ENCODE assay signal across 14 cellular contexts in the genomic region with DNA sequence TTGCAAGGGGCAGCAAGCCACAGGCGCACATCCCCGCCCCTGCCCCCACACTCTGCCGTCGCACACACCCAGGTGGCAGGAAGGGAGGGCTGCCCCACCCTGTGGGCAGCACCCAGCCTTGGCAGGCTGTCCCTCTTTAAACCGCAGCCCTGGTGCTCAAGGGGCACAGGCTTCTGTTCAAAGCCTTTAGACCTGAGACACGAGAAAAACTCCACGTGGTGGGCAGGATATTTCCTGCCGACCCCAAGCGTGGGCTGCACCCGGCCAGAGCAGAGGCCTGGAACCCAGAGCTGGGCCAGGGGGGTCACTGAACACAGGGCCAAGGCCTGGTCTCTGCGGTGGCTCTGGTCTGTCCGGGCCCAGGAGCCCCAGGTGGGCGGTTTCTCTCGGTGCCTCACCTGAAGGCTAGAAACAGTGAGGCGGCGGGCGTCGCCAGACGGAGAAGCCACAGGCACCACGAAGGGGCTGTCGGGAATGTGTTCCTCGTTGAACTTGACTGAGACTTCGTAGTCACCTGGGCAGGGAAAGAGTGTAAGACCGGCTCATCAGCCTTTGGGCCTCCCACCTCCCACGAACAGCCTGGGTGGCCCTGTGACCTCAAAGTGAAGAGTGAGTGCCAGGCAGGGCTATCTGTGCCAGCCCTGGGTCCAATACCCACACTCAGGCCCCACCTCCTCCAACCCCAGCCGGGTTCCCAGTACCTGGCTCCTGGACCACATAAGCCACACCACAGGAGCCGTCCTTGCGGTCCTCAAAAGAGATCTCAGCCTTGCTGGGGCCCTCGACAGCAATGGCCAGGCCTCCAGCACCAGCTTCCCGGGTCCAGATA. TPM values are rescaled to one million over a fixed set of nuclear protein-coding genes. Genes with fewer than 3 reads are reported as not detected.
A peak's percentile ranks its signal among the peaks of the same experiment; 100 is the strongest.
DNase-seq lines count a peak whose midpoint lies in the region; ATAC-seq, FAIRE-seq and TF ChIP-seq lines count a peak whose summit lies in the region.
"Had no signal": no experiment of that assay in that cellular context is flagged by ENCODE, and none has a peak within 500 bp of the region (broad histone marks: within the 10 kb centered on the region; RNA-seq: fewer than 3 reads in every experiment).

No MANE protein-coding gene starts in this region.

- H3K4me3 Mint-ChIP-seq in CD8-positive, alpha-beta memory T cell = peak overlapping the region; percentile 45 to 87 (median 75)
- no peak overlapping the region for H3K4me3 Mint-ChIP-seq in MCF 10A (ENCODE audit: unreplicated experiment)
- H3K4me3 Mint-ChIP-seq: nephron progenitor cell, WTC11 had no signal

- in situ Hi-C loops in K562 (cut with MboI) = no loop called here

- H3K27me3 Mint-ChIP-seq in CD8-positive, alpha-beta memory T cell = peaks cover 0 to 2% of the 10 kb centered on the region in 2 donors
- H3K27me3 Mint-ChIP-seq in MCF 10A (ENCODE audit: insufficient read depth, unreplicated experiment) = no peaks in the 10 kb centered on the region

- peaks cover 0 to 79% (median 0%) of the 10 kb centered on the region in 3 donors for H3K36me3 Mint-ChIP-seq in CD8-positive, alpha-beta memory T cell
- peaks cover 66% of the 10 kb centered on the region for H3K36me3 Mint-ChIP-seq in MCF 10A (ENCODE audit: insufficient read depth, unreplicated experiment)

- H3K79me2 ChIP-seq in K562 (ENCODE audit: control insufficient read depth, insufficient read depth, low read length) = no peaks in the 10 kb centered on the region

- no peaks in the 10 kb centered on the region for H3K9me3 ChIP-seq in CD8-positive, alpha-beta memory T cell (ENCODE audit: low read length)
- H3K9me3 ChIP-seq in K562 (replicated peaks; ENCODE audit: control insufficient read depth, insufficient read depth, low read depth, low read length) = no peaks in the 10 kb centered on the region
- no peaks in the 10 kb centered on the region for H3K9me3 ChIP-seq in mucosa of rectum (ENCODE audit: control insufficient read depth in 2 of 2, low read length in 2 of 2)

- no peak overlapping the region for H2AFZ ChIP-seq in K562 (ENCODE audit: low read depth, low read length)

- CTCF ChIA-PET in CD8-positive, alpha-beta memory T cell (lab: Charles Lee) = interaction anchor here (1.9 to 2.1 kb wide), 2 partner anchors 17 to 23 kb away, joined by 5 to 8 read pairs; partner anchors contain the start of gene FLNA
- CTCF ChIA-PET in RWPE1 (lab: Yijun Ruan, JAX) (no interaction called here), K562 (lab: Yijun Ruan, JAX; ENCODE audit: low intra/inter-chr PET ratio) (no interaction called here), MCF 10A (lab: Yijun Ruan, JAX) (no interaction called here)

- intact Hi-C loops in K562 (cut with micrococcal nuclease) = no loop called here
- intact Hi-C loops in MCF 10A (cut with micrococcal nuclease) = no loop called here

- POLR2A ChIA-PET in CD8-positive, alpha-beta memory T cell (lab: Charles Lee) = interaction anchor here (1.3 kb wide), 2 partner anchors 16 to 18 kb away, joined by 3 to 5 read pairs; no protein-coding TSS in a partner anchor
- POLR2A ChIA-PET in RWPE1 (lab: Yijun Ruan, JAX; ENCODE audit: low non-redundant PET) = no interaction called here
- POLR2A ChIA-PET in K562 (lab: Yijun Ruan, JAX) = no interaction called here
- POLR2A ChIA-PET in MCF 10A (lab: Yijun Ruan, JAX) = interaction anchor here (0.6 kb wide), 1 partner anchor 176 kb away, joined by 4 read pairs; no protein-coding TSS in a partner anchor

- no peak for TF ChIP-seq CTCF in RWPE1 (conservative IDR thresholded peaks at IDR 0.05; ENCODE audit: low read depth)
- no peak for TF ChIP-seq CTCF in K562 (IDR thresholded peaks at IDR 0.05 in 2 of 3, conservative IDR thresholded peaks at IDR 0.05 in 1 of 3; ENCODE audit: insufficient read depth in 2 of 3, low read depth in 1 of 3, low read length in 3 of 3)
- no peak for TF ChIP-seq CTCF in MCF 10A (IDR thresholded peaks at IDR 0.05; ENCODE audit: unreplicated experiment)

- ATAC-seq in K562 (no peak), HG02610 (IDR thresholded peaks at IDR 0.05; ENCODE audit: unreplicated experiment) (no peak)
- ATAC-seq: WTC11 had no signal

- peaks cover 75% of the 10 kb centered on the region for H3K4me1 ChIP-seq in CD8-positive, alpha-beta memory T cell (ENCODE audit: insufficient read depth, low read length)
- H3K4me1 ChIP-seq in K562 (replicated peaks in 1 of 2; ENCODE audit: control insufficient read depth in 2 of 2, insufficient read depth in 2 of 2, low read length in 2 of 2) (peaks cover 3 to 50% of the 10 kb centered on the region in 2 experiments; a peak in 3 of 5 replicates), mucosa of rectum (ENCODE audit: control insufficient read depth in 2 of 2, insufficient read depth in 2 of 2, low read length in 2 of 2) (peaks cover 9 to 13% of the 10 kb centered on the region in 2 donors)

- H3K9ac ChIP-seq in K562 (ENCODE audit: insufficient read depth in 1 of 2, low read depth in 2 of 2, low read length in 2 of 2) = no peak overlapping the region; a peak in 1 of 4 replicates
- peak overlapping the region in 1 of 2 donors; percentile 25 for H3K9ac ChIP-seq in mucosa of rectum (ENCODE audit: low read depth in 1 of 2, low read length in 2 of 2)

- peaks cover 38% of the 10 kb centered on the region for H3K36me3 ChIP-seq in CD8-positive, alpha-beta memory T cell (ENCODE audit: insufficient read depth, low read length)
- H3K36me3 ChIP-seq in K562 (ENCODE audit: control insufficient read depth, insufficient read depth, low read length) (peaks cover 83% of the 10 kb centered on the region; the same call in 2 of the 3 replicates), mucosa of rectum (ENCODE audit: control insufficient read depth in 2 of 2, insufficient read depth in 2 of 2, low read length in 2 of 2) (peaks cover 0 to 18% of the 10 kb centered on the region in 2 donors)

- no peak for TF ChIP-seq POLR2A in K562 (conservative IDR thresholded peaks at IDR 0.05)

- BruUV-seq in K562 (replicated peaks; lab: Mats Ljungman, UMichigan) (no TSS peak), MCF 10A (replicated peaks; lab: Mats Ljungman, UMichigan) (no TSS peak)

- no peak for TF ChIP-seq RAD21 in K562 (CRISPR knock-in tag; conservative IDR thresholded peaks at IDR 0.05 in 1 of 2, IDR thresholded peaks at IDR 0.05 in 1 of 2)

- H3K27ac ChIP-seq in CD8-positive, alpha-beta memory T cell (ENCODE audit: low read depth, low read length) = peak overlapping the region; percentile 47
- H3K27ac ChIP-seq in RWPE1 = peak overlapping the region; percentile 97
- H3K27ac ChIP-seq in K562 (ENCODE audit: extremely low read depth, low read depth, low read length) = no peak overlapping the region
- H3K27ac ChIP-seq in mucosa of rectum (ENCODE audit: low read depth in 2 of 2, low read length in 2 of 2) = peak overlapping the region; percentile 46 to 52

- no peaks in the 10 kb centered on the region for H3K9me1 ChIP-seq in K562 (ENCODE audit: control insufficient read depth, insufficient read depth, low read length)

- H3K27me3 ChIP-seq in CD8-positive, alpha-beta memory T cell (ENCODE audit: insufficient read depth, low read length, poor library complexity, severe bottlenecking) = no peaks in the 10 kb centered on the region
- H3K27me3 ChIP-seq in K562 (ENCODE audit: control insufficient read depth in 2 of 2, insufficient read depth in 2 of 2, low read length in 2 of 2) (no peaks in the 10 kb centered on the region), mucosa of rectum (ENCODE audit: control insufficient read depth in 2 of 2, insufficient read depth in 2 of 2, low read length in 2 of 2) (no peaks in the 10 kb centered on the region)

- H3K4me3 ChIP-seq in CD8-positive, alpha-beta memory T cell (ENCODE audit: low read length) = no peak overlapping the region
- H3K4me3 ChIP-seq in K562 (no peak overlapping the region), mucosa of rectum (ENCODE audit: low read length in 2 of 2) (no peak overlapping the region)

- TF ChIP-seq EP300 in K562 (IDR thresholded peaks at IDR 0.05; ENCODE audit: low read length) = no peak

- peaks cover 65 to 81% (median 67%) of the 10 kb centered on the region in 3 donors for H3K4me1 Mint-ChIP-seq in CD8-positive, alpha-beta memory T cell
- no peaks in the 10 kb centered on the region for H3K4me1 Mint-ChIP-seq in MCF 10A (ENCODE audit: insufficient read depth, unreplicated experiment)

- 92% methylated on average over 9 of the region's 30 CpGs for WGBS in K562 (ENCODE audit: insufficient coverage, low coverage, missing lambda C conversion rate)

- peaks cover 13% of the 10 kb centered on the region for H4K20me1 ChIP-seq in K562 (replicated peaks; ENCODE audit: control insufficient read depth, insufficient read depth, low read length)

- peak overlapping the region; percentile 82 to 100 (median 96) for H3K27ac Mint-ChIP-seq in CD8-positive, alpha-beta memory T cell
- no peak overlapping the region for H3K27ac Mint-ChIP-seq in MCF 10A (ENCODE audit: low read depth, unreplicated experiment)
- H3K27ac Mint-ChIP-seq: nephron progenitor cell, WTC11 had no signal

- FAIRE-seq in K562 (lab: Jason Lieb, UNC) = no peak
- FAIRE-seq: D721Med had no signal

- peak in 4 of 5 donors; percentile 47 to 81 (median 72) for DNase-seq in CD8-positive, alpha-beta memory T cell
- DNase-seq in RWPE1 (ENCODE audit: low spot score) (no peak), K562 (ENCODE audit: extremely low read depth in 1 of 4, low spot score in 3 of 4) (no peak), MCF 10A (ENCODE audit: unreplicated experiment) (no peak), NOMO-1 (lab: John Stamatoyannopoulos, UW; ENCODE audit: unreplicated experiment in 2 of 2) (no peak)
- no peak for DNase-seq in stimulated activated CD4-positive, alpha-beta T cell treated with anti-CD3 and anti-CD28 coated beads, Interleukin-4, amount 100 ng/mL, for 4 hours
- DNase-seq: nephron progenitor cell had no signal

- H3K9me3 Mint-ChIP-seq in CD8-positive, alpha-beta memory T cell = peaks cover 0 to 2% (median 0%) of the 10 kb centered on the region in 5 donors
- no peaks in the 10 kb centered on the region for H3K9me3 Mint-ChIP-seq in MCF 10A (ENCODE audit: unreplicated experiment)
- H3K9me3 Mint-ChIP-seq: WTC11 had no signal

- H3K4me2 ChIP-seq in K562 (ENCODE audit: insufficient read depth, low read length) = no peak overlapping the region

RNA-seq across cellular contexts. Expression of gene FLNA, which starts 23.0 kb away (rescaled TPM):
- 1,000 to 10,000 TPM; 1,299 to 1,356 TPM for total RNA-seq in CD8-positive, alpha-beta memory T cell
- 799 TPM for polyA plus RNA-seq in CD8-positive, alpha-beta memory T cell
- total RNA-seq in K562 (2011; cell fraction: chromatin; rRNA removed; ENCODE audit: low replicate concordance) = 432 and 1,364 TPM in 2 replicates
- total RNA-seq in K562 (2011; cell fraction: nucleolus; rRNA removed) = 816 and 818 TPM in 2 replicates
- total RNA-seq in K562 (2011; cell fraction: nucleoplasm; rRNA removed) = 362 and 459 TPM in 2 replicates
- total RNA-seq in K562 (2014; rRNA removed) (554 and 803 TPM in 2 replicates), K562 (2014; rRNA removed; fragmentation: Illumina TruSeq; extraction: Trizol) (72.2 and 110 TPM in 2 replicates), K562 (2015; rRNA removed; fragmentation: Illumina TruSeq; extraction: Trizol) (135 and 162 TPM in 2 replicates), K562 (2021) (672 and 735 TPM in 2 replicates), MCF 10A (2022) (1,218 and 1,231 TPM in 2 replicates)
- polyA plus RNA-seq in K562 (2011; rRNA removed) (86.6 and 165 TPM in 2 replicates), K562 (2014; fragmentation: Illumina TruSeq; extraction: Trizol) (329 and 438 TPM in 2 replicates), K562 (2014; fragmentation: Nextera tagmentation; extraction: Ambion mirVana) (1 to 10 TPM; 6.2 to 6.8 TPM), K562 (2014; rRNA removed) (226 and 245 TPM in 2 replicates)
- polyA plus RNA-seq in K562 (2011; cell fraction: cytosol; rRNA removed) = 122 and 183 TPM in 2 replicates
- 624 and 751 TPM in 2 replicates for polyA plus RNA-seq in K562 (2011; cell fraction: nucleus; rRNA removed)
- 392 and 593 TPM in 2 replicates for polyA plus RNA-seq in K562 (2012)
- 249 and 291 TPM in 2 replicates for polyA minus RNA-seq in K562 (2011; rRNA and poly(A)+ RNA removed)
- 522 and 767 TPM in 2 replicates for polyA minus RNA-seq in K562 (2011; cell fraction: cytosol; rRNA and poly(A)+ RNA removed)
- polyA minus RNA-seq in K562 (2011; cell fraction: nucleus; rRNA and poly(A)+ RNA removed) = 248 and 324 TPM in 2 replicates

RNA-seq across cellular contexts. Expression of gene EMD, which starts 27.7 kb away (rescaled TPM):
- 100 to 1,000 TPM; 107 to 119 TPM for total RNA-seq in CD8-positive, alpha-beta memory T cell
- 37.2 TPM for polyA plus RNA-seq in CD8-positive, alpha-beta memory T cell
- 41.8 and 93.2 TPM in 2 replicates for total RNA-seq in K562 (2011; cell fraction: chromatin; rRNA removed; ENCODE audit: low replicate concordance)
- 88.9 and 97.4 TPM in 2 replicates for total RNA-seq in K562 (2011; cell fraction: nucleolus; rRNA removed)
- total RNA-seq in K562 (2011; cell fraction: nucleoplasm; rRNA removed) = 70.5 and 73.6 TPM in 2 replicates
- total RNA-seq in K562 (2014; rRNA removed) (32.9 and 36.2 TPM in 2 replicates), K562 (2014; rRNA removed; fragmentation: Illumina TruSeq; extraction: Trizol) (37.5 and 38.3 TPM in 2 replicates), K562 (2015; rRNA removed; fragmentation: Illumina TruSeq; extraction: Trizol) (61.9 and 67.8 TPM in 2 replicates), K562 (2021) (124 and 135 TPM in 2 replicates), MCF 10A (2022) (94.5 and 107 TPM in 2 replicates)
- polyA plus RNA-seq in K562 (2011; rRNA removed) (77.4 and 81.2 TPM in 2 replicates), K562 (2014; fragmentation: Illumina TruSeq; extraction: Trizol) (177 and 206 TPM in 2 replicates), K562 (2014; fragmentation: Nextera tagmentation; extraction: Ambion mirVana) (1 to 10 TPM; 2.3 to 3.1 TPM), K562 (2014; rRNA removed) (86.7 and 110 TPM in 2 replicates)
- polyA plus RNA-seq in K562 (2011; cell fraction: cytosol; rRNA removed) = 100.0 and 121 TPM in 2 replicates
- 238 and 242 TPM in 2 replicates for polyA plus RNA-seq in K562 (2011; cell fraction: nucleus; rRNA removed)
- 125 and 134 TPM in 2 replicates for polyA plus RNA-seq in K562 (2012)
- 24.0 and 43.3 TPM in 2 replicates for polyA minus RNA-seq in K562 (2011; rRNA and poly(A)+ RNA removed)
- polyA minus RNA-seq in K562 (2011; cell fraction: cytosol; rRNA and poly(A)+ RNA removed) = 51.3 and 57.9 TPM in 2 replicates
- 28.5 and 40.8 TPM in 2 replicates for polyA minus RNA-seq in K562 (2011; cell fraction: nucleus; rRNA and poly(A)+ RNA removed)

RNA-seq across cellular contexts. Expression of gene RPL10, which starts 46.8 kb away (rescaled TPM):
- total RNA-seq in CD8-positive, alpha-beta memory T cell = 1,000 to 10,000 TPM; 3,198 to 3,218 TPM
- polyA plus RNA-seq in CD8-positive, alpha-beta memory T cell = 4,855 TPM
- 652 and 1,355 TPM in 2 replicates for total RNA-seq in K562 (2011; cell fraction: chromatin; rRNA removed; ENCODE audit: low replicate concordance)
- total RNA-seq in K562 (2011; cell fraction: nucleolus; rRNA removed) = 1,356 and 1,561 TPM in 2 replicates
- 1,670 and 2,786 TPM in 2 replicates for total RNA-seq in K562 (2011; cell fraction: nucleoplasm; rRNA removed)
- 4,111 and 4,705 TPM in 2 replicates for total RNA-seq in K562 (2014; rRNA removed)
- total RNA-seq in K562 (2014; rRNA removed; fragmentation: Illumina TruSeq; extraction: Trizol) = 3,682 and 4,010 TPM in 2 replicates
- total RNA-seq in K562 (2015; rRNA removed; fragmentation: Illumina TruSeq; extraction: Trizol) = 3,735 and 3,774 TPM in 2 replicates
- 4,299 and 4,408 TPM in 2 replicates for total RNA-seq in K562 (2021)
- 5,297 and 6,545 TPM in 2 replicates for polyA plus RNA-seq in K562 (2011; rRNA removed)
- 7,052 and 10,074 TPM in 2 replicates for polyA plus RNA-seq in K562 (2011; cell fraction: cytosol; rRNA removed)
- polyA plus RNA-seq in K562 (2011; cell fraction: nucleus; rRNA removed) = 3,562 and 5,028 TPM in 2 replicates
- 5,208 and 8,851 TPM in 2 replicates for polyA plus RNA-seq in K562 (2012)
- 6,119 and 7,432 TPM in 2 replicates for polyA plus RNA-seq in K562 (2014; fragmentation: Illumina TruSeq; extraction: Trizol)
- 1,000 to 10,000 TPM; 5,014 to 7,600 TPM for polyA plus RNA-seq in K562 (2014; fragmentation: Nextera tagmentation; extraction: Ambion mirVana)
- polyA plus RNA-seq in K562 (2014; rRNA removed) = 6,193 and 7,323 TPM in 2 replicates
- 1,451 and 1,523 TPM in 2 replicates for polyA minus RNA-seq in K562 (2011; rRNA and poly(A)+ RNA removed)
- 1,578 and 1,804 TPM in 2 replicates for polyA minus RNA-seq in K562 (2011; cell fraction: cytosol; rRNA and poly(A)+ RNA removed)
- 368 and 622 TPM in 2 replicates for polyA minus RNA-seq in K562 (2011; cell fraction: nucleus; rRNA and poly(A)+ RNA removed)
- total RNA-seq in MCF 10A (2022) = 3,490 and 3,785 TPM in 2 replicates

RNA-seq across cellular contexts. Expression of gene TKTL1, which starts 55.8 kb away (rescaled TPM):
- total RNA-seq in CD8-positive, alpha-beta memory T cell = under 1 TPM in 1 of 2 experiments, not detected in 1; 0.18 TPM
- 8.7 TPM for polyA plus RNA-seq in CD8-positive, alpha-beta memory T cell
- total RNA-seq in K562 (2011; cell fraction: chromatin; rRNA removed; ENCODE audit: low replicate concordance) = not detected in 2 replicates
- not detected in 2 replicates for total RNA-seq in K562 (2011; cell fraction: nucleolus; rRNA removed)
- total RNA-seq in K562 (2011; cell fraction: nucleoplasm; rRNA removed) = 0.66 TPM in 1 of 2 replicates, not detected in the other
- 0.54 and 0.61 TPM in 2 replicates for total RNA-seq in K562 (2014; rRNA removed)
- total RNA-seq in K562 (2014; rRNA removed; fragmentation: Illumina TruSeq; extraction: Trizol) = 0.29 and 0.44 TPM in 2 replicates
- 0.19 and 0.29 TPM in 2 replicates for total RNA-seq in K562 (2015; rRNA removed; fragmentation: Illumina TruSeq; extraction: Trizol)
- total RNA-seq in K562 (2021) = 0.35 and 0.51 TPM in 2 replicates
- 0.18 and 0.64 TPM in 2 replicates for polyA plus RNA-seq in K562 (2011; rRNA removed)
- 0.37 and 0.66 TPM in 2 replicates for polyA plus RNA-seq in K562 (2011; cell fraction: cytosol; rRNA removed)
- polyA plus RNA-seq in K562 (2011; cell fraction: nucleus; rRNA removed) = 0.10 and 0.21 TPM in 2 replicates
- 0.52 and 2.2 TPM in 2 replicates for polyA plus RNA-seq in K562 (2012)
- 0.51 and 0.71 TPM in 2 replicates for polyA plus RNA-seq in K562 (2014; fragmentation: Illumina TruSeq; extraction: Trizol)
- under 1 TPM; 0.18 to 0.71 TPM for polyA plus RNA-seq in K562 (2014; fragmentation: Nextera tagmentation; extraction: Ambion mirVana)
- 0.38 and 0.62 TPM in 2 replicates for polyA plus RNA-seq in K562 (2014; rRNA removed)
- polyA minus RNA-seq in K562 (2011; rRNA and poly(A)+ RNA removed) = 0.14 and 0.45 TPM in 2 replicates
- polyA minus RNA-seq in K562 (2011; cell fraction: cytosol; rRNA and poly(A)+ RNA removed) = not detected in 2 replicates
- polyA minus RNA-seq in K562 (2011; cell fraction: nucleus; rRNA and poly(A)+ RNA removed) = 0.67 TPM in 1 of 2 replicates, not detected in the other
- not detected in 2 replicates for total RNA-seq in MCF 10A (2022)
- total RNA-seq: RPMI7951 had no signal
- polyA plus RNA-seq: aorta had no signal

RNA-seq across cellular contexts. Expression of gene TEX28, which starts 56.5 kb away (rescaled TPM):
- not detected for total RNA-seq in CD8-positive, alpha-beta memory T cell
- polyA plus RNA-seq in CD8-positive, alpha-beta memory T cell = not detected
- total RNA-seq in K562 (2011; cell fraction: chromatin; rRNA removed; ENCODE audit: low replicate concordance) = not detected in 2 replicates
- not detected in 2 replicates for total RNA-seq in K562 (2011; cell fraction: nucleolus; rRNA removed)
- total RNA-seq in K562 (2011; cell fraction: nucleoplasm; rRNA removed) = not detected in 2 replicates
- 0.08 TPM in 1 of 2 replicates, not detected in the other for total RNA-seq in K562 (2014; rRNA removed)
- total RNA-seq in K562 (2014; rRNA removed; fragmentation: Illumina TruSeq; extraction: Trizol) = not detected in 2 replicates
- not detected in 2 replicates for total RNA-seq in K562 (2015; rRNA removed; fragmentation: Illumina TruSeq; extraction: Trizol)
- total RNA-seq in K562 (2021) = not detected in 2 replicates
- not detected in 2 replicates for polyA plus RNA-seq in K562 (2011; rRNA removed)
- not detected in 2 replicates for polyA plus RNA-seq in K562 (2011; cell fraction: cytosol; rRNA removed)
- not detected in 2 replicates for polyA plus RNA-seq in K562 (2011; cell fraction: nucleus; rRNA removed)
- polyA plus RNA-seq in K562 (2012) = not detected in 2 replicates
- polyA plus RNA-seq in K562 (2014; fragmentation: Illumina TruSeq; extraction: Trizol) = not detected in 2 replicates
- polyA plus RNA-seq in K562 (2014; fragmentation: Nextera tagmentation; extraction: Ambion mirVana) = not detected
- not detected in 2 replicates for polyA plus RNA-seq in K562 (2014; rRNA removed)
- not detected in 2 replicates for polyA minus RNA-seq in K562 (2011; rRNA and poly(A)+ RNA removed)
- not detected in 2 replicates for polyA minus RNA-seq in K562 (2011; cell fraction: cytosol; rRNA and poly(A)+ RNA removed)
- polyA minus RNA-seq in K562 (2011; cell fraction: nucleus; rRNA and poly(A)+ RNA removed) = not detected in 2 replicates
- total RNA-seq in MCF 10A (2022) = not detected in 2 replicates
- total RNA-seq: aorta, epithelial cell of proximal tubule, RPMI7951, WTC11 had no signal
- polyA plus RNA-seq: aorta had no signal

Comparison
In these comparisons a context has a peak if more than half of its experiments do, and no peak if none do; other contexts are left out.
1. DNase-seq: peak in CD8-positive, alpha-beta memory T cell (4 of 5); none in RWPE1 (single experiment), K562 (0 of 4), MCF 10A (single experiment), stimulated activated CD4-positive, alpha-beta T cell treated with anti-CD3 and anti-CD28 coated beads, Interleukin-4, amount 100 ng/mL, for 4 hours (0 of 2) and NOMO-1 (0 of 2).
2. POLR2A ChIA-PET loops: an anchor here in CD8-positive, alpha-beta memory T cell (1.3 kb wide) and MCF 10A (0.6 kb wide); none called in RWPE1 and K562.